Comparison of ENCODE assay signal across 24 cellular contexts in genomic region chr5:107598958-107599357, GRCh38.
DNase-seq lines count a peak whose midpoint lies in the region; ATAC-seq, FAIRE-seq and TF ChIP-seq lines count a peak whose summit lies in the region.
"Had no signal": no experiment of that assay in that cellular context is flagged by ENCODE, and none has a peak within 500 bp of the region (broad histone marks: within the 10 kb centered on the region; RNA-seq: fewer than 3 reads in every experiment).

No MANE protein-coding gene starts in this region.

- no peaks in the 10 kb centered on the region for H3K9me3 ChIP-seq in breast epithelium
- no peaks in the 10 kb centered on the region for H3K9me3 ChIP-seq in endothelial cell of umbilical vein (replicated peaks; ENCODE audit: control insufficient read depth, insufficient read depth, low read length)
- H3K9me3 ChIP-seq: MG63, SK-N-SH had no signal

- no peaks in the 10 kb centered on the region for H4K20me1 ChIP-seq in endothelial cell of umbilical vein (replicated peaks; ENCODE audit: control insufficient read depth, extremely low read depth, insufficient read depth, low read length)

- intact Hi-C loops in breast epithelium (cut with DNase I; ENCODE audit: low total_unique reads) (no loop called here), endothelial cell of umbilical vein (cut with micrococcal nuclease) (loop anchor here (2.0 kb wide), 1 partner anchor 22 kb away; no protein-coding TSS in a partner anchor)

- H3K27me3 ChIP-seq in breast epithelium (no peaks in the 10 kb centered on the region), endothelial cell of umbilical vein (ENCODE audit: control insufficient read depth in 2 of 2, insufficient read depth in 2 of 2, low read length in 2 of 2) (no peaks in the 10 kb centered on the region)
- H3K27me3 ChIP-seq: MG63 had no signal

- H3K4me2 ChIP-seq in endothelial cell of umbilical vein (ENCODE audit: insufficient read depth, low read length): peak overlapping the region; percentile 23
- H3K4me2 ChIP-seq: SK-N-SH had no signal

- dilution Hi-C loops in endothelial cell of umbilical vein (cut with MboI; ENCODE audit: extremely low pct_ligation_motif_present, low sequenced_read_pairs): no loop called here

- H3K36me3 ChIP-seq in breast epithelium (no peaks in the 10 kb centered on the region), endothelial cell of umbilical vein (ENCODE audit: control insufficient read depth in 2 of 2, extremely low read depth in 1 of 2, insufficient read depth in 2 of 2, low read length in 2 of 2) (no peaks in the 10 kb centered on the region)
- H3K36me3 ChIP-seq: MG63 had no signal

- no peak for ATAC-seq in HG02938 (IDR thresholded peaks at IDR 0.05; ENCODE audit: unreplicated experiment)
- ATAC-seq: GM12878 had no signal

- POLR2A ChIA-PET in endothelial cell of umbilical vein (lab: Charles Lee): no interaction called here

- H3K9me1 ChIP-seq in endothelial cell of umbilical vein (replicated peaks; ENCODE audit: control insufficient read depth, extremely low read depth, insufficient read depth, low read length): no peaks in the 10 kb centered on the region

- BruUV-seq in endothelial cell of umbilical vein (replicated peaks; lab: Mats Ljungman, UMichigan): no TSS peak

- TF ChIP-seq POLR2A in breast epithelium (IDR thresholded peaks at IDR 0.05): no peak
- TF ChIP-seq POLR2A in endothelial cell of umbilical vein (IDR thresholded peaks at IDR 0.05; ENCODE audit: low read depth, low read length): no peak

- H3K79me2 ChIP-seq in endothelial cell of umbilical vein (ENCODE audit: control insufficient read depth, insufficient read depth, low read length): peaks cover 2% of the 10 kb centered on the region

- H3K27ac ChIP-seq in breast epithelium (no peak overlapping the region), endothelial cell of umbilical vein (ENCODE audit: insufficient read depth, low read depth, low read length) (no peak overlapping the region)

- H3K4me1 ChIP-seq in breast epithelium (no peaks in the 10 kb centered on the region), endothelial cell of umbilical vein (ENCODE audit: control insufficient read depth, extremely low read depth, insufficient read depth, low read length) (peaks cover 8% of the 10 kb centered on the region)

- DNase-seq in T47D (ENCODE audit: low read depth in 1 of 2, low spot score in 1 of 2) (peak; percentile 9 to 61), breast epithelium (ENCODE audit: low spot score in 2 of 2) (no peak), LNCaP clone FGC (ENCODE audit: low read depth) (peak; percentile 87), endothelial cell of umbilical vein (ENCODE audit: low read depth, low spot score) (peak; percentile 22), HCEC 1CT (no peak), GM13976 (ENCODE audit: low spot score) (no peak)
- DNase-seq: 8988T, DMS79, EL, GDM1, KBM-7, MG63, NCI-H1105 treated with DMSO at 0.1 percent for 48 hours, NCI-H146, NCI-H1930, NCI-H2107, NCI-H446, NCI-H524 treated with DMSO at 0.1 percent for 48 hours, SK-N-SH, SW 1271 had no signal

- TF ChIP-seq CTCF in breast epithelium (IDR thresholded peaks at IDR 0.05): no peak
- no peak for TF ChIP-seq CTCF in LNCaP clone FGC (IDR thresholded peaks at IDR 0.05; ENCODE audit: control insufficient read depth, extremely low read depth, insufficient read depth)
- no peak for TF ChIP-seq CTCF in endothelial cell of umbilical vein (IDR thresholded peaks at IDR 0.05; ENCODE audit: extremely low read depth in 1 of 2, insufficient read depth in 1 of 2, low read depth in 1 of 2, low read length in 2 of 2)
- TF ChIP-seq CTCF in GM13976 (IDR thresholded peaks at IDR 0.05; ENCODE audit: borderline replicate concordance, control extremely low read depth, extremely low read depth, insufficient read depth, missing control alignments): no peak

- in situ Hi-C loops in T47D (cut with HindIII; ENCODE audit: low pct_unique_long_range_greater_than_20kb, low sequenced_read_pairs) (no loop called here), GM13976 (cut with MboI; ENCODE audit: low sequenced_read_pairs, unreplicated experiment) (no loop called here)

- H3K4me3 ChIP-seq in breast epithelium: no peak overlapping the region
- H3K4me3 ChIP-seq in LNCaP clone FGC (ENCODE audit: low read depth, low read length): no peak overlapping the region
- no peak overlapping the region for H3K4me3 ChIP-seq in endothelial cell of umbilical vein (replicated peaks in 1 of 3; ENCODE audit: insufficient read depth in 1 of 3, low read depth in 1 of 3, low read length in 3 of 3)
- H3K4me3 ChIP-seq: GM12878, MG63 had no signal

- peak; percentile 28 for FAIRE-seq in endothelial cell of umbilical vein (lab: Jason Lieb, UNC)
- FAIRE-seq: GM12878, H1, HTR-8/SVneo had no signal

- H2AFZ ChIP-seq in endothelial cell of umbilical vein (ENCODE audit: low read depth, low read length): no peak overlapping the region

- CTCF ChIA-PET in endothelial cell of umbilical vein (lab: Charles Lee): interaction anchor here (1.8 kb wide), 1 partner anchor 27 kb away, joined by 6 read pairs; no protein-coding TSS in a partner anchor

- no peak overlapping the region for H3K9ac ChIP-seq in endothelial cell of umbilical vein (replicated peaks; ENCODE audit: extremely low read depth, insufficient read depth, low read length)
- H3K9ac ChIP-seq: SK-N-SH had no signal

TF ChIP-seq in endothelial cell of umbilical vein, 7 proteins besides CTCF, POLR2A, EP300 and RAD21:
- TF ChIP-seq EZH2 (IDR thresholded peaks at IDR 0.05; ENCODE audit: borderline replicate concordance, low read depth, low read length, severe bottlenecking) (no peak), JUN (IDR thresholded peaks at IDR 0.05; ENCODE audit: borderline replicate concordance, insufficient read depth, insufficient read length, low read depth) (no peak), GATA2 (IDR thresholded peaks at IDR 0.05; ENCODE audit: insufficient read depth, insufficient read length, low read depth, low read length) (no peak), MYC (IDR thresholded peaks at IDR 0.05; ENCODE audit: low read depth, low read length) (no peak)

Comparison
In these comparisons a context has a peak if more than half of its experiments do, and no peak if none do; other contexts are left out.
1. DNase-seq: peak in T47D (2 of 2), LNCaP clone FGC (single experiment) and endothelial cell of umbilical vein (single experiment); none in breast epithelium (0 of 2), HCEC 1CT (single experiment) and GM13976 (single experiment).